ENCODE assay signal across 19 cellular contexts in the genomic region with DNA sequence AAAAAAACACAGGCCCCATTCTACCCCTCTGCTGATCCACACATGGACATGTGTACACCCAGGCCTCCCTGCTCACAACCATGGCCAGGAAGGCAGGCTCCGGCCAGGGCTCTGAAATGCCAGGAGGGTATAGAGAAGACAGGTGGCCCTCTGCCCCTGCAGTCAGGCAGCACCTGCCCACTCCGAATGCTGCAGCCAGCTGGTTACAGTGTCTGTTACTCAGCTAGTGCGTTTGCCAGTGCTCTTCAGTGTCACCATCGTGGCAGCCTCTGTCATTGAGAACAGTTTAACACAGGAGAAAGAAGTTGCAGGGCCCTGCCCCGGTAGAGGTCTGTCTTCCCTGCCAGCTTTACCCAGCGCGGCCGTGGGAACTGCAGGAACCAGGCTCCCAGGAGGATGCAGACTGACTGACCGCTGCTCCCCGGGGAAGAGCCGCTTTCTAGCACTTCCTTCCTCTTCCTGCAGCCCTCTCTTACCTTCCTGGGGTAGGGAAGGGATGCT.
DNase-seq lines count a peak whose midpoint lies in the region; ATAC-seq, FAIRE-seq and TF ChIP-seq lines count a peak whose summit lies in the region.
"Had no signal": no experiment of that assay in that cellular context is flagged by ENCODE, and none has a peak within 500 bp of the region (broad histone marks: within the 10 kb centered on the region; RNA-seq: fewer than 3 reads in every experiment).

No MANE protein-coding gene starts in this region.

- H3K27ac ChIP-seq in right lobe of liver (no peak overlapping the region), HepG2 (ENCODE audit: extremely low read length, insufficient read depth, low read length) (no peak overlapping the region), K562 (ENCODE audit: extremely low read depth, low read depth, low read length) (no peak overlapping the region)
- H3K27ac ChIP-seq: brain microvascular endothelial cell, Peyer's patch, transverse colon had no signal

- H3K9me3 ChIP-seq in right lobe of liver (no peaks in the 10 kb centered on the region), HepG2 (ENCODE audit: low read length) (no peaks in the 10 kb centered on the region), K562 (replicated peaks; ENCODE audit: control insufficient read depth, insufficient read depth, low read depth, low read length) (0 out of 2 replicates have a peak, but pooled peaks cover 2% of the 10 kb centered on the region)
- H3K9me3 ChIP-seq: Peyer's patch, transverse colon had no signal

- TF ChIP-seq CTCF in right lobe of liver (IDR thresholded peaks at IDR 0.05) = no peak
- no peak for TF ChIP-seq CTCF in HepG2 (CRISPR knock-in tag; IDR thresholded peaks at IDR 0.05)
- no peak for TF ChIP-seq CTCF in K562 (IDR thresholded peaks at IDR 0.05 in 2 of 3, conservative IDR thresholded peaks at IDR 0.05 in 1 of 3; ENCODE audit: insufficient read depth in 2 of 3, low read depth in 1 of 3, low read length in 3 of 3)

- H3K9ac ChIP-seq in HepG2 (ENCODE audit: insufficient read depth, low read depth, low read length) (no peak overlapping the region), K562 (ENCODE audit: insufficient read depth in 1 of 2, low read depth in 2 of 2, low read length in 2 of 2) (no peak overlapping the region)

- FAIRE-seq in HepG2 (lab: Jason Lieb, UNC) (no peak), K562 (lab: Jason Lieb, UNC) (no peak)
- FAIRE-seq: D721Med had no signal

- POLR2A ChIA-PET in HepG2 (lab: Yijun Ruan, JAX) (no interaction called here), K562 (lab: Yijun Ruan, JAX) (no interaction called here)

- ATAC-seq in right lobe of liver (peak; percentile 19 to 38 (median 34)), HepG2 (no peak), K562 (no peak), SK-N-SH treated with all-trans-retinoic acid at 6 μM for 48 hours (no peak)
- ATAC-seq: natural killer cell treated with Interleukin-12 subunit alpha and Interleukin-12 subunit beta and Interleukin-15 and Interleukin-18, amount 100 ng/mL, for 72 hours had no signal

- H3K79me2 ChIP-seq in HepG2 (ENCODE audit: insufficient read depth, low read length) (no peaks in the 10 kb centered on the region), K562 (ENCODE audit: control insufficient read depth, insufficient read depth, low read length) (no peaks in the 10 kb centered on the region)

- TF ChIP-seq EP300 in HepG2 (IDR thresholded peaks at IDR 0.05; ENCODE audit: low read depth in 2 of 2, low read length in 2 of 2) = no peak
- TF ChIP-seq EP300 in HepG2 (CRISPR knock-in tag; IDR thresholded peaks at IDR 0.05; ENCODE audit: borderline replicate concordance) = no peak
- no peak for TF ChIP-seq EP300 in K562 (IDR thresholded peaks at IDR 0.05; ENCODE audit: low read length)

- in situ Hi-C loops in HepG2 (cut with HindIII; ENCODE audit: extremely low pct_ligation_motif_present, low pct_unique_long_range_greater_than_20kb) (no loop called here), K562 (cut with MboI) (no loop called here)

- H3K4me1 ChIP-seq in right lobe of liver (no peaks in the 10 kb centered on the region), HepG2 (ENCODE audit: insufficient read depth, low read length) (no peaks in the 10 kb centered on the region), K562 (replicated peaks in 1 of 2; ENCODE audit: control insufficient read depth in 2 of 2, insufficient read depth in 2 of 2, low read length in 2 of 2) (no peaks in the 10 kb centered on the region; a peak in 1 of 5 replicates)
- H3K4me1 ChIP-seq: Peyer's patch had no signal

- H3K4me2 ChIP-seq in HepG2 (ENCODE audit: low read depth, low read length) = no peak overlapping the region
- no peak overlapping the region for H3K4me2 ChIP-seq in K562 (ENCODE audit: insufficient read depth, low read length)

- DNase-seq in right lobe of liver (peak in 2 of 3 donors; percentile 40 to 52), HepG2 (ENCODE audit: low spot score) (no peak), K562 (ENCODE audit: extremely low read depth in 1 of 4, low spot score in 3 of 4) (no peak), myocyte (ENCODE audit: low read depth) (peak; percentile 46), midbrain (lab: John Stamatoyannopoulos, UW) (no peak), NCI-H1105 (lab: John Stamatoyannopoulos, UW) (no peak)
- DNase-seq in activated T-cell treated with anti-CD3 and anti-CD28 coated beads, Interleukin-2, amount 50 U/mL, for 48 hours = no peak
- DNase-seq: activated CD4-positive, alpha-beta T cell treated with anti-CD3 and anti-CD28 coated beads for 4 hours; activated naive CD4-positive, alpha-beta T cell treated with anti-CD3 and anti-CD28 coated beads, Interleukin-2, amount 50 U/mL, for 16 hours; activated T-cell treated with anti-CD3 and anti-CD28 coated beads for 4 hours; effector CD4-positive, alpha-beta T cell; NCI-H1105 treated with DMSO at 0.1 percent for 48 hours; stimulated activated CD4-positive, alpha-beta T cell treated with anti-CD3 and anti-CD28 coated beads, Interleukin-4, amount 100 ng/mL, for 4 hours had no signal

- BruUV-seq in HepG2 (replicated peaks; lab: Mats Ljungman, UMichigan) (no TSS peak), K562 (replicated peaks; lab: Mats Ljungman, UMichigan) (no TSS peak)

- H3K4me3 ChIP-seq in right lobe of liver = no peak overlapping the region
- no peak overlapping the region for H3K4me3 ChIP-seq in HepG2 (replicated peaks in 1 of 3; ENCODE audit: insufficient read depth in 1 of 3, low read depth in 2 of 3, low read length in 3 of 3)
- no peak overlapping the region for H3K4me3 ChIP-seq in K562
- H3K4me3 ChIP-seq: Peyer's patch, transverse colon had no signal

- no peaks in the 10 kb centered on the region for H4K20me1 ChIP-seq in HepG2 (ENCODE audit: insufficient read depth, low read length)
- peaks cover 4% of the 10 kb centered on the region; the same call in 1 of the 2 replicates for H4K20me1 ChIP-seq in K562 (replicated peaks; ENCODE audit: control insufficient read depth, insufficient read depth, low read length)

- CTCF ChIA-PET in HepG2 (lab: Yijun Ruan, JAX; ENCODE audit: low intra/inter-chr PET ratio, low total read pairs) = interaction anchor here (1.0 kb wide), 1 partner anchor 204 kb away, joined by 3 read pairs; no protein-coding TSS in a partner anchor
- CTCF ChIA-PET in K562 (lab: Yijun Ruan, JAX; ENCODE audit: low intra/inter-chr PET ratio) = interaction anchor here (0.6 to 2.1 kb wide), 3 partner anchors 25 to 204 kb away, joined by 3 to 9 read pairs (median 4); no protein-coding TSS in a partner anchor

- no peaks in the 10 kb centered on the region for H3K9me1 ChIP-seq in K562 (ENCODE audit: control insufficient read depth, insufficient read depth, low read length)

- no peak overlapping the region for H2AFZ ChIP-seq in HepG2 (ENCODE audit: low read length)
- H2AFZ ChIP-seq in K562 (ENCODE audit: low read depth, low read length) = no peak overlapping the region

- intact Hi-C loops in right lobe of liver (cut with DNase I) = no loop called here
- intact Hi-C loops in HepG2 (cut with micrococcal nuclease; ENCODE audit: unreplicated experiment) = no loop called here
- intact Hi-C loops in K562 (cut with micrococcal nuclease) = no loop called here

- TF ChIP-seq POLR2A in right lobe of liver (IDR thresholded peaks at IDR 0.05) = no peak
- no peak for TF ChIP-seq POLR2A in HepG2 (IDR thresholded peaks at IDR 0.05; ENCODE audit: insufficient read depth in 1 of 2, low read depth in 2 of 2, low read length in 2 of 2)
- TF ChIP-seq POLR2A in K562 (conservative IDR thresholded peaks at IDR 0.05) = no peak

- H3K27me3 ChIP-seq in right lobe of liver = no peaks in the 10 kb centered on the region
- H3K27me3 ChIP-seq in HepG2 (ENCODE audit: control insufficient read depth in 1 of 2, insufficient read depth in 2 of 2, low read length in 2 of 2) = peaks cover 5 to 56% of the 10 kb centered on the region in 2 experiments; a peak in 3 of 5 replicates
- H3K27me3 ChIP-seq in K562 (ENCODE audit: control insufficient read depth in 2 of 2, insufficient read depth in 2 of 2, low read length in 2 of 2) = peaks cover 49 to 96% of the 10 kb centered on the region in 2 experiments
- H3K27me3 ChIP-seq: brain microvascular endothelial cell, Peyer's patch, transverse colon had no signal

- TF ChIP-seq RAD21 in HepG2 (CRISPR knock-in tag; IDR thresholded peaks at IDR 0.05) (no peak), K562 (CRISPR knock-in tag; conservative IDR thresholded peaks at IDR 0.05 in 1 of 2, IDR thresholded peaks at IDR 0.05 in 1 of 2) (no peak)

- 32% methylated on average over 6 of the region's 11 CpGs for WGBS in right lobe of liver (ENCODE audit: insufficient coverage, low coverage, low lambda C conversion rate, missing lambda C conversion rate)
- whole genome bisulfite sequencing in HepG2 (ENCODE audit: low lambda C conversion rate) = 47% methylated on average over 8 of the region's 11 CpGs
- 3% methylated on average over 11 of the region's 11 CpGs for WGBS in K562 (ENCODE audit: insufficient coverage, low coverage, missing lambda C conversion rate)

- H3K36me3 ChIP-seq in right lobe of liver (no peaks in the 10 kb centered on the region), HepG2 (replicated peaks in 1 of 2; ENCODE audit: control insufficient read depth in 1 of 2, insufficient read depth in 2 of 2, low read length in 2 of 2) (no peaks in the 10 kb centered on the region), K562 (ENCODE audit: control insufficient read depth, insufficient read depth, low read length) (no peaks in the 10 kb centered on the region)
- H3K36me3 ChIP-seq: brain microvascular endothelial cell, Peyer's patch, transverse colon had no signal

TF ChIP-seq in HepG2, 621 proteins besides CTCF, POLR2A, EP300 and RAD21 (continues in another document):
- TF ChIP-seq ZNF792 (CRISPR knock-in tag; IDR thresholded peaks at IDR 0.05) (no peak), MIXL1 (CRISPR knock-in tag; IDR thresholded peaks at IDR 0.05) (no peak), ZNF720 (CRISPR knock-in tag; IDR thresholded peaks at IDR 0.05) (no peak), TEAD2 (CRISPR knock-in tag; IDR thresholded peaks at IDR 0.05) (no peak), EHMT2 (IDR thresholded peaks at IDR 0.05; ENCODE audit: borderline replicate concordance, low read depth, low read length) (no peak)

TF ChIP-seq in K562, 482 proteins besides CTCF, POLR2A, EP300 and RAD21:
- TF ChIP-seq ZNF165 (CRISPR knock-in tag; IDR thresholded peaks at IDR 0.05; ENCODE audit: borderline replicate concordance) = no peak
- TF ChIP-seq SPI1 (IDR thresholded peaks at IDR 0.05; ENCODE audit: borderline replicate concordance, low read depth, low read length) = 0 out of 2 replicates have a peak, but pooled peaks have one; percentile 19
- no peak for TF ChIP-seq PPARD (CRISPR knock-in tag; IDR thresholded peaks at IDR 0.05)
TF ChIP-seq in K562: peak in this region for 1.

TF ChIP-seq in SK-N-SH treated with all-trans-retinoic acid at 6 μM for 48 hours, 23 proteins besides CTCF, POLR2A, EP300 and RAD21 (continues in another document):
- TF ChIP-seq ZNF565 (CRISPR knock-in tag; conservative IDR thresholded peaks at IDR 0.05; ENCODE audit: low read depth) (no peak), ZNF8 (CRISPR knock-in tag; IDR thresholded peaks at IDR 0.05) (no peak), ISL1 (CRISPR knock-in tag; IDR thresholded peaks at IDR 0.05) (no peak), OSR1 (CRISPR knock-in tag; IDR thresholded peaks at IDR 0.05) (no peak), GLIS3 (CRISPR knock-in tag; IDR thresholded peaks at IDR 0.05) (no peak), ESRRG (CRISPR knock-in tag; IDR thresholded peaks at IDR 0.05) (no peak)

Comparison
In these comparisons a context has a peak if more than half of its experiments do, and no peak if none do; other contexts are left out.
1. ATAC-seq: peak in right lobe of liver (4 of 4); none in HepG2 (single experiment), K562 (single experiment) and SK-N-SH treated with all-trans-retinoic acid at 6 μM for 48 hours (single experiment).
2. DNase-seq: peak in right lobe of liver (2 of 3) and myocyte (single experiment); none in HepG2 (single experiment), K562 (0 of 4), activated T-cell treated with anti-CD3 and anti-CD28 coated beads, Interleukin-2, amount 50 U/mL, for 48 hours (0 of 2), midbrain (single experiment) and NCI-H1105 (single experiment).